9 cellular contexts compared by ENCODE assay signal in genomic region chr16:88847654-88848053, GRCh38. TPM values are rescaled to one million over a fixed set of nuclear protein-coding genes. Genes with fewer than 3 reads are reported as not detected.
"Had no signal": no experiment of that assay in that cellular context is flagged by ENCODE, and none has a peak within 500 bp of the region (broad histone marks: within the 10 kb centered on the region; RNA-seq: fewer than 3 reads in every experiment).

No MANE protein-coding gene starts in this region.

- FAIRE-seq: H54, HTR-8/SVneo had no signal

- H3K4me3 Mint-ChIP-seq: H9, IgD-negative memory B cell had no signal

- H2AFZ ChIP-seq: GM23248 had no signal

- H3K27ac ChIP-seq: GM23248 had no signal

- H3K4me3 ChIP-seq: GM23248 had no signal

- H3K9ac ChIP-seq: GM23248 had no signal

- H3K27me3 Mint-ChIP-seq: IgD-negative memory B cell had no signal

- H3K27ac Mint-ChIP-seq: H9, IgD-negative memory B cell had no signal

- DNase-seq: GM23248, GOT3, H9, HCEC 1CT, KBM-7 had no signal

- H3K9me3 Mint-ChIP-seq: IgD-negative memory B cell had no signal

- H3K4me1 Mint-ChIP-seq: H9 had no signal

RNA-seq across cellular contexts. Expression of gene PABPN1L, which starts 18.8 kb away (rescaled TPM):
- total RNA-seq: GM23248, H9, HT-29 had no signal
- polyA plus RNA-seq: GM23248, IgD-negative memory B cell had no signal
